In genomic region chr15:101251830-101252820, GRCh38 we compare ENCODE assay signal across 8 cellular contexts. TPM values are rescaled to one million over a fixed set of nuclear protein-coding genes. Genes with fewer than 3 reads are reported as not detected.
DNase-seq lines count a peak whose midpoint lies in the region; ATAC-seq, FAIRE-seq and TF ChIP-seq lines count a peak whose summit lies in the region.

Gene CHSY1 (minus strand): TSS chr15:101252048. CDS start chr15:101251456, 592 bp downstream.

- intact Hi-C loops in HepG2 (cut with micrococcal nuclease; ENCODE audit: unreplicated experiment) = loop anchor here (1.0 to 10.0 kb wide), 3 partner anchors 127 to 337 kb away; partner anchors contain the start of gene LRRK1

- H3K4me3 ChIP-seq in AG10803 (ENCODE audit: low read length) (peak within 1 kb of the TSS; percentile 86), HepG2 (replicated peaks in 1 of 3; ENCODE audit: insufficient read depth in 1 of 3, low read depth in 2 of 3, low read length in 3 of 3) (peak within 1 kb of the TSS; percentile 77 to 82 (median 81))

- CTCF ChIA-PET in HepG2 (lab: Yijun Ruan, JAX; ENCODE audit: low intra/inter-chr PET ratio, low total read pairs) = no interaction called here

- H3K9ac ChIP-seq in HepG2 (ENCODE audit: insufficient read depth, low read depth, low read length) = peak within 1 kb of the TSS; percentile 72

- H4K20me1 ChIP-seq in HepG2 (ENCODE audit: insufficient read depth, low read length) = peaks cover 10% of the 10 kb centered on the region

- DNase-seq in AG10803 (ENCODE audit: low read depth) = peak; percentile 93
- peak; percentile 75 to 91 for DNase-seq in NCI-H524 (lab: John Stamatoyannopoulos, UW)
- peak; percentile 80 for DNase-seq in activated CD4-positive, alpha-beta T cell treated with anti-CD3 and anti-CD28 coated beads, Interleukin-2, amount 50 U/mL, for 1 hour
- DNase-seq in dedifferentiated amniotic fluid mesenchymal stem cell (ENCODE audit: extremely low spot score) = peak; percentile 90
- peak; percentile 67 for DNase-seq in HepG2 (ENCODE audit: low spot score)
- DNase-seq in stimulated activated CD4-positive, alpha-beta T cell treated with anti-CD3 and anti-CD28 coated beads, Interleukin-2, amount 100 ng/mL, for 48 hours = peak; percentile 81

- peaks cover 62% of the 10 kb centered on the region for H3K4me1 ChIP-seq in HepG2 (ENCODE audit: insufficient read depth, low read length)

- 3% methylated on average over 21 of the region's 108 CpGs for WGBS in HepG2 (ENCODE audit: low lambda C conversion rate)

- POLR2A ChIA-PET in HepG2 (lab: Yijun Ruan, JAX) = interaction anchor here (0.7 to 1.7 kb wide), 5 partner anchors 32 to 270 kb away, joined by 3 to 8 read pairs (median 3); no protein-coding TSS in a partner anchor

- in situ Hi-C loops in GM18951 (cut with MboI; ENCODE audit: low sequenced_read_pairs, unreplicated experiment) = loop anchor here (10.0 to 25.0 kb wide), 3 partner anchors 237 to 640 kb away; partner anchors contain the start of genes ASB7, LINS1 and LRRK1
- in situ Hi-C loops in HepG2 (cut with HindIII; ENCODE audit: extremely low pct_ligation_motif_present, low pct_unique_long_range_greater_than_20kb) = loop anchor here (10.0 to 25.0 kb wide), 3 partner anchors 167 to 590 kb away; partner anchors contain the start of gene LRRK1

- peak within 1 kb of the TSS; percentile 52 for H3K27ac ChIP-seq in HepG2 (ENCODE audit: extremely low read length, insufficient read depth, low read length)

- FAIRE-seq in HepG2 (lab: Jason Lieb, UNC) = peak; percentile 23

- H3K36me3 ChIP-seq in HepG2 (replicated peaks in 1 of 2; ENCODE audit: control insufficient read depth in 1 of 2, insufficient read depth in 2 of 2, low read length in 2 of 2) = no peaks in the 10 kb centered on the region; a peak in 1 of 5 replicates

- TF ChIP-seq CTCF in AG10803 (conservative IDR thresholded peaks at IDR 0.05; ENCODE audit: low read length) = no peak
- 0 out of 2 replicates have a peak, but pooled peaks have one; percentile 28 for TF ChIP-seq CTCF in HepG2 (CRISPR knock-in tag; IDR thresholded peaks at IDR 0.05)

- TF ChIP-seq POLR2A in GM18951 (IDR thresholded peaks at IDR 0.05; ENCODE audit: extremely low read depth, insufficient read depth, insufficient read length) (peak; percentile 81), HepG2 (IDR thresholded peaks at IDR 0.05; ENCODE audit: insufficient read depth in 1 of 2, low read depth in 2 of 2, low read length in 2 of 2) (peak; percentile 35 to 80; a peak in 3 of 4 replicates)

- H3K79me2 ChIP-seq in HepG2 (ENCODE audit: insufficient read depth, low read length) = peaks cover 34% of the 10 kb centered on the region

- no peaks in the 10 kb centered on the region for H3K9me3 ChIP-seq in HepG2 (ENCODE audit: low read length)

- BruUV-seq in HepG2 (replicated peaks; lab: Mats Ljungman, UMichigan) = TSS peak; percentile 85

- peak; percentile 72 for ATAC-seq in HG03175 (IDR thresholded peaks at IDR 0.05; ENCODE audit: unreplicated experiment)
- ATAC-seq in HepG2 = peak; percentile 73

- peak; percentile 19 for TF ChIP-seq RAD21 in HepG2 (CRISPR knock-in tag; IDR thresholded peaks at IDR 0.05)

- TF ChIP-seq EP300 in HepG2 (IDR thresholded peaks at IDR 0.05; ENCODE audit: low read depth in 2 of 2, low read length in 2 of 2) (no peak), HepG2 (CRISPR knock-in tag; IDR thresholded peaks at IDR 0.05; ENCODE audit: borderline replicate concordance) (0 out of 2 replicates have a peak, but pooled peaks have one; percentile 13)

- peak within 1 kb of the TSS; percentile 94 for H3K4me2 ChIP-seq in HepG2 (ENCODE audit: low read depth, low read length)

- no peaks in the 10 kb centered on the region for H3K27me3 ChIP-seq in HepG2 (ENCODE audit: control insufficient read depth in 1 of 2, insufficient read depth in 2 of 2, low read length in 2 of 2)

- H2AFZ ChIP-seq in HepG2 (ENCODE audit: low read length) = peak within 1 kb of the TSS; percentile 58

TF ChIP-seq in HepG2, 621 proteins besides CTCF, POLR2A, EP300 and RAD21 (continues in another document):
- peak; percentile 64 for TF ChIP-seq KMT2B (CRISPR knock-in tag; IDR thresholded peaks at IDR 0.05)
- peak; percentile 80 for TF ChIP-seq TAF1 (CRISPR knock-in tag; IDR thresholded peaks at IDR 0.05)
- 0 out of 2 replicates have a peak, but pooled peaks have one; percentile 34 for TF ChIP-seq NCOA2 (CRISPR knock-in tag; IDR thresholded peaks at IDR 0.05)
- TF ChIP-seq, protein P1, sequence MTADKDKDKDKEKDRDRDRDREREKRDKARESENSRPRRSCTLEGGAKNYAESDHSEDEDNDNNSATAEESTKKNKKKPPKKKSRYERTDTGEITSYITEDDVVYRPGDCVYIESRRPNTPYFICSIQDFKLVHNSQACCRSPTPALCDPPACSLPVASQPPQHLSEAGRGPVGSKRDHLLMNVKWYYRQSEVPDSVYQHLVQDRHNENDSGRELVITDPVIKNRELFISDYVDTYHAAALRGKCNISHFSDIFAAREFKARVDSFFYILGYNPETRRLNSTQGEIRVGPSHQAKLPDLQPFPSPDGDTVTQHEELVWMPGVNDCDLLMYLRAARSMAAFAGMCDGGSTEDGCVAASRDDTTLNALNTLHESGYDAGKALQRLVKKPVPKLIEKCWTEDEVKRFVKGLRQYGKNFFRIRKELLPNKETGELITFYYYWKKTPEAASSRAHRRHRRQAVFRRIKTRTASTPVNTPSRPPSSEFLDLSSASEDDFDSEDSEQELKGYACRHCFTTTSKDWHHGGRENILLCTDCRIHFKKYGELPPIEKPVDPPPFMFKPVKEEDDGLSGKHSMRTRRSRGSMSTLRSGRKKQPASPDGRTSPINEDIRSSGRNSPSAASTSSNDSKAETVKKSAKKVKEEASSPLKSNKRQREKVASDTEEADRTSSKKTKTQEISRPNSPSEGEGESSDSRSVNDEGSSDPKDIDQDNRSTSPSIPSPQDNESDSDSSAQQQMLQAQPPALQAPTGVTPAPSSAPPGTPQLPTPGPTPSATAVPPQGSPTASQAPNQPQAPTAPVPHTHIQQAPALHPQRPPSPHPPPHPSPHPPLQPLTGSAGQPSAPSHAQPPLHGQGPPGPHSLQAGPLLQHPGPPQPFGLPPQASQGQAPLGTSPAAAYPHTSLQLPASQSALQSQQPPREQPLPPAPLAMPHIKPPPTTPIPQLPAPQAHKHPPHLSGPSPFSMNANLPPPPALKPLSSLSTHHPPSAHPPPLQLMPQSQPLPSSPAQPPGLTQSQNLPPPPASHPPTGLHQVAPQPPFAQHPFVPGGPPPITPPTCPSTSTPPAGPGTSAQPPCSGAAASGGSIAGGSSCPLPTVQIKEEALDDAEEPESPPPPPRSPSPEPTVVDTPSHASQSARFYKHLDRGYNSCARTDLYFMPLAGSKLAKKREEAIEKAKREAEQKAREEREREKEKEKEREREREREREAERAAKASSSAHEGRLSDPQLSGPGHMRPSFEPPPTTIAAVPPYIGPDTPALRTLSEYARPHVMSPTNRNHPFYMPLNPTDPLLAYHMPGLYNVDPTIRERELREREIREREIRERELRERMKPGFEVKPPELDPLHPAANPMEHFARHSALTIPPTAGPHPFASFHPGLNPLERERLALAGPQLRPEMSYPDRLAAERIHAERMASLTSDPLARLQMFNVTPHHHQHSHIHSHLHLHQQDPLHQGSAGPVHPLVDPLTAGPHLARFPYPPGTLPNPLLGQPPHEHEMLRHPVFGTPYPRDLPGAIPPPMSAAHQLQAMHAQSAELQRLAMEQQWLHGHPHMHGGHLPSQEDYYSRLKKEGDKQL (CRISPR knock-in tag; IDR thresholded peaks at IDR 0.05; ENCODE audit: low read depth) = no peak
- no peak for TF ChIP-seq MAF1 (CRISPR knock-in tag; IDR thresholded peaks at IDR 0.05; ENCODE audit: borderline replicate concordance)
- TF ChIP-seq PITX1 (CRISPR knock-in tag; IDR thresholded peaks at IDR 0.05) = peak; percentile 28; the same call in 1 of the 2 replicates
- TF ChIP-seq PATZ1 (CRISPR knock-in tag; IDR thresholded peaks at IDR 0.05) = peak; percentile 59

RNA-seq across cellular contexts. Expression of gene CHSY1, which starts in this region (rescaled TPM):
- total RNA-seq in HepG2 (2016; rRNA removed; fragmentation: Illumina TruSeq; extraction: Trizol) = 12.8 and 13.7 TPM in 2 replicates
- total RNA-seq in HepG2 (2016; cell fraction: cytosol; rRNA removed; fragmentation: Illumina TruSeq; extraction: Trizol; ENCODE audit: low read depth) = 4.3 and 5.4 TPM in 2 replicates
- 12.1 and 12.6 TPM in 2 replicates for total RNA-seq in HepG2 (2016; cell fraction: insoluble cytoplasmic fraction; rRNA removed; fragmentation: Illumina TruSeq; extraction: Trizol)
- 7.0 and 7.9 TPM in 2 replicates for total RNA-seq in HepG2 (2016; cell fraction: membrane; rRNA removed; fragmentation: Illumina TruSeq; extraction: Trizol)
- 10.5 and 11.5 TPM in 2 replicates for total RNA-seq in HepG2 (2016; cell fraction: nucleus; rRNA removed; fragmentation: Illumina TruSeq; extraction: Trizol)
- 11.2 and 13.3 TPM in 2 replicates for polyA plus RNA-seq in HepG2 (2011; rRNA removed)
- 10.0 and 13.2 TPM in 2 replicates for polyA plus RNA-seq in HepG2 (2011; cell fraction: cytosol; rRNA removed)
- 4.9 and 5.5 TPM in 2 replicates for polyA plus RNA-seq in HepG2 (2011; cell fraction: nucleus; rRNA removed)
- 11.0 and 11.8 TPM in 2 replicates for polyA plus RNA-seq in HepG2 (2012)
- 0.72 and 0.77 TPM in 2 replicates for polyA plus RNA-seq in HepG2 (2016; cell fraction: cytosol; fragmentation: Illumina TruSeq; extraction: Trizol; ENCODE audit: low read depth)
- polyA plus RNA-seq in HepG2 (2016; cell fraction: insoluble cytoplasmic fraction; fragmentation: Illumina TruSeq; extraction: Trizol; ENCODE audit: low read depth) = 13.1 and 14.5 TPM in 2 replicates
- polyA plus RNA-seq in HepG2 (2016; cell fraction: membrane; fragmentation: Illumina TruSeq; extraction: Trizol; ENCODE audit: low read depth) = 4.8 TPM in 2 replicates
- polyA plus RNA-seq in HepG2 (2016; cell fraction: nucleus; fragmentation: Illumina TruSeq; extraction: Trizol; ENCODE audit: insufficient read depth, low read depth) = 14.6 and 15.9 TPM in 2 replicates
- 12.6 and 31.1 TPM in 2 replicates for polyA minus RNA-seq in HepG2 (2011; rRNA and poly(A)+ RNA removed; ENCODE audit: low replicate concordance)
- 16.8 and 17.1 TPM in 2 replicates for polyA minus RNA-seq in HepG2 (2011; cell fraction: cytosol; rRNA and poly(A)+ RNA removed)
- 15.8 and 18.3 TPM in 2 replicates for polyA minus RNA-seq in HepG2 (2011; cell fraction: nucleus; rRNA and poly(A)+ RNA removed)

Comparison
In these comparisons a context has a peak if more than half of its experiments do, and no peak if none do; other contexts are left out.
1. Peak in every context shown above with its lines: DNase-seq, ATAC-seq, H3K4me3 ChIP-seq and H3K27ac ChIP-seq.